In genomic region chr6:7542878-7543394, GRCh38 we compare ENCODE assay signal across 1 cellular context.
TF ChIP-seq lines count a peak whose summit lies in the region.

No MANE protein-coding gene starts in this region.

TF ChIP-seq in HepG2, 621 proteins besides CTCF, POLR2A, EP300 and RAD21 (continued from another document and continues in another):
- TF ChIP-seq MLX (CRISPR knock-in tag; IDR thresholded peaks at IDR 0.05) (peak; percentile 72), RNF2 (conservative IDR thresholded peaks at IDR 0.05; ENCODE audit: low read depth) (no peak), NR2F6 (IDR thresholded peaks at IDR 0.05) (no peak), NR2F6 (CRISPR knock-in tag; IDR thresholded peaks at IDR 0.05) (peak; percentile 74), ZMYM3 (CRISPR knock-in tag; IDR thresholded peaks at IDR 0.05) (0 out of 2 replicates have a peak, but pooled peaks have one; percentile 10), ZNF207 (IDR thresholded peaks at IDR 0.05; ENCODE audit: borderline replicate concordance) (no peak), ZNF782 (CRISPR knock-in tag; IDR thresholded peaks at IDR 0.05; ENCODE audit: borderline replicate concordance) (no peak), ARNTL (CRISPR knock-in tag; IDR thresholded peaks at IDR 0.05) (peak; percentile 94), HNRNPL (IDR thresholded peaks at IDR 0.05; ENCODE audit: low read depth, low read length) (no peak), ZNF331 (CRISPR knock-in tag; IDR thresholded peaks at IDR 0.05) (0 out of 2 replicates have a peak, but pooled peaks have one; percentile 44), PRMT3 (CRISPR knock-in tag; IDR thresholded peaks at IDR 0.05; ENCODE audit: borderline replicate concordance, low read depth) (no peak), ZNF552 (CRISPR knock-in tag; IDR thresholded peaks at IDR 0.05; ENCODE audit: borderline replicate concordance) (no peak; the same call in 1 of the 2 replicates), ZNF703 (CRISPR knock-in tag; IDR thresholded peaks at IDR 0.05; ENCODE audit: borderline replicate concordance) (no peak; the same call in 1 of the 2 replicates), SYNCRIP (IDR thresholded peaks at IDR 0.05; ENCODE audit: insufficient read depth, low read depth, low read length) (no peak), SIX4 (CRISPR knock-in tag; IDR thresholded peaks at IDR 0.05) (peak; percentile 68; the same call in 1 of the 2 replicates), SIN3B (IDR thresholded peaks at IDR 0.05; ENCODE audit: low read length) (no peak), ZFP1 (CRISPR knock-in tag; IDR thresholded peaks at IDR 0.05) (peak; percentile 41; the same call in 1 of the 2 replicates), CEBPZ (IDR thresholded peaks at IDR 0.05; ENCODE audit: low read length) (no peak), KLF12 (CRISPR knock-in tag; IDR thresholded peaks at IDR 0.05; ENCODE audit: borderline replicate concordance) (peak; percentile 78; the same call in 1 of the 2 replicates), ISX (CRISPR knock-in tag; conservative IDR thresholded peaks at IDR 0.05) (no peak), AFF4 (CRISPR knock-in tag; IDR thresholded peaks at IDR 0.05) (peak; percentile 47; the same call in 1 of the 2 replicates), ATM (IDR thresholded peaks at IDR 0.05; ENCODE audit: borderline replicate concordance) (no peak), CBX2 (IDR thresholded peaks at IDR 0.05; ENCODE audit: low read depth, low read length) (no peak), CBX2 (CRISPR knock-in tag; IDR thresholded peaks at IDR 0.05; ENCODE audit: low read depth) (no peak), ZNF792 (CRISPR knock-in tag; IDR thresholded peaks at IDR 0.05) (peak; percentile 74; the same call in 1 of the 2 replicates), PHF20 (CRISPR knock-in tag; IDR thresholded peaks at IDR 0.05) (no peak), SALL2 (CRISPR knock-in tag; IDR thresholded peaks at IDR 0.05) (peak; percentile 68), THRA (CRISPR knock-in tag; IDR thresholded peaks at IDR 0.05; ENCODE audit: borderline replicate concordance) (peak; percentile 52; the same call in 1 of the 2 replicates), NFE2L2 (IDR thresholded peaks at IDR 0.05; ENCODE audit: low read length) (no peak), ZSCAN30 (CRISPR knock-in tag; IDR thresholded peaks at IDR 0.05) (no peak), ZSCAN31 (CRISPR knock-in tag; IDR thresholded peaks at IDR 0.05; ENCODE audit: low read depth) (no peak), FOSL2 (CRISPR knock-in tag; IDR thresholded peaks at IDR 0.05) (peak; percentile 68), MIER2 (CRISPR knock-in tag; IDR thresholded peaks at IDR 0.05) (no peak; the same call in 1 of the 2 replicates), ZNF557 (CRISPR knock-in tag; IDR thresholded peaks at IDR 0.05) (0 out of 2 replicates have a peak, but pooled peaks have one; percentile 62), HINFP (CRISPR knock-in tag; IDR thresholded peaks at IDR 0.05; ENCODE audit: low read depth) (no peak), ZNF549 (CRISPR knock-in tag; IDR thresholded peaks at IDR 0.05) (no peak), ZBTB25 (CRISPR knock-in tag; IDR thresholded peaks at IDR 0.05) (no peak), HNF1A (IDR thresholded peaks at IDR 0.05; ENCODE audit: low read depth) (no peak), HNF1A (CRISPR knock-in tag; IDR thresholded peaks at IDR 0.05; ENCODE audit: borderline replicate concordance) (peak; percentile 65; the same call in 1 of the 2 replicates), ZNF512B (CRISPR knock-in tag; IDR thresholded peaks at IDR 0.05; ENCODE audit: borderline replicate concordance) (peak; percentile 84)
